23 cellular contexts compared by ENCODE assay signal in the genomic region with DNA sequence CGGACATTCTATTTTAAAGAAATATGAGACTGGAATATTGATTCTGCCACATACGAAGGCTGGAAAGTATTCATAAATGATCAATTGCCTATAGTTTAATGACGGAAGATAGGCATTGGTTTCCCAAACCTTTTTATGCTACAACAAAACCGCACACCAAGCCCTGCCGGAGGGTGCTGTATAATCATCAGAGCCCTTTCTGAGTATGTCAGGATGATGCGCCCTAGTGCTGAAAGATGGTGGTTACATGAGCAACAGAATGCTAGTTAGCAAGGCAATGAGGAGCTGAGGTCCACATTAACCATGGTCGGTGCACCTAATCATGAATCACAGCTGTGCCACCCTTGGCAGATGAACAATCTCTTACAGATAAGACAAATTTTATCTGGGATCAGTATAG.
"Had no signal": no experiment of that assay in that cellular context is flagged by ENCODE, and none has a peak within 500 bp of the region (broad histone marks: within the 10 kb centered on the region; RNA-seq: fewer than 3 reads in every experiment).

No MANE protein-coding gene starts in this region.

- H3K27me3 Mint-ChIP-seq: dendritic cell treated with granulocyte-macrophage colony-stimulating factor and Interleukin-4, amounts not matched to agents 40 ng/mL and 50 ng/mL, for 4 days; effector memory CD8-positive, alpha-beta T cell; memory B cell had no signal

- H3K36me3 ChIP-seq: esophagus squamous epithelium, gastroesophageal sphincter, left ventricle myocardium inferior, lower lobe of right lung, ovary, tibial artery, upper lobe of left lung, uterus had no signal

- H3K27me3 ChIP-seq: gastroesophageal sphincter, ovary, tibial artery, upper lobe of left lung, uterus had no signal

- H3K27ac ChIP-seq: esophagus squamous epithelium, gastroesophageal sphincter, left ventricle myocardium inferior, lower lobe of right lung, ovary, tibial artery, upper lobe of left lung, uterus had no signal

- ATAC-seq: effector memory CD8-positive, alpha-beta T cell; gastroesophageal sphincter; left cardiac atrium; lower lobe of right lung; natural killer cell; right cardiac atrium; stimulated activated naive CD8-positive, alpha-beta T cell treated with anti-CD3 and anti-CD28 coated beads, Interleukin-15, Interleukin-2, amounts not matched to agents 100 U/mL and 50 U/mL, for 24 hours had no signal

- H3K4me1 Mint-ChIP-seq: memory B cell, mesothelial cell of epicardium, natural killer cell, neural crest cell had no signal

- H3K36me3 Mint-ChIP-seq: memory B cell, mesothelial cell of epicardium, natural killer cell had no signal

- H3K4me1 ChIP-seq: esophagus squamous epithelium, gastroesophageal sphincter, left ventricle myocardium inferior, lower lobe of right lung, tibial artery, upper lobe of left lung, uterus had no signal

- DNase-seq: effector memory CD8-positive, alpha-beta T cell; esophagus squamous epithelium; foreskin fibroblast; glutamatergic neuron; kidney; left cardiac atrium; left ventricle myocardium inferior; lower lobe of right lung; natural killer cell; nucleus accumbens; ovary; right cardiac atrium; small intestine; stimulated activated CD4-positive, alpha-beta T cell treated with anti-CD3 and anti-CD28 coated beads, Interleukin-12 subunit alpha, Interleukin-12 subunit beta, amount 100 ng/mL, for 4 hours; stimulated activated naive CD8-positive, alpha-beta T cell treated with anti-CD3 and anti-CD28 coated beads, Interleukin-15, Interleukin-2, amounts not matched to agents 100 U/mL and 50 U/mL, for 24 hours; tibial artery; upper lobe of left lung; uterus had no signal

- H3K4me3 Mint-ChIP-seq: dendritic cell treated with granulocyte-macrophage colony-stimulating factor and Interleukin-4, amounts not matched to agents 40 ng/mL and 50 ng/mL, for 4 days; effector memory CD8-positive, alpha-beta T cell; memory B cell; mesothelial cell of epicardium; natural killer cell; neural crest cell had no signal

- H3K27ac Mint-ChIP-seq: dendritic cell treated with granulocyte-macrophage colony-stimulating factor and Interleukin-4, amounts not matched to agents 40 ng/mL and 50 ng/mL, for 4 days; effector memory CD8-positive, alpha-beta T cell; memory B cell; mesothelial cell of epicardium; natural killer cell had no signal

- H3K4me3 ChIP-seq: esophagus squamous epithelium, gastroesophageal sphincter, left ventricle myocardium inferior, lower lobe of right lung, ovary, tibial artery, upper lobe of left lung, uterus had no signal

- H3K9me3 Mint-ChIP-seq: effector memory CD8-positive, alpha-beta T cell; mesothelial cell of epicardium; natural killer cell had no signal

- H3K9me3 ChIP-seq: esophagus squamous epithelium, gastroesophageal sphincter, lower lobe of right lung, ovary, tibial artery, upper lobe of left lung, uterus had no signal
